ENCODE assay signal across 22 cellular contexts in the genomic region with DNA sequence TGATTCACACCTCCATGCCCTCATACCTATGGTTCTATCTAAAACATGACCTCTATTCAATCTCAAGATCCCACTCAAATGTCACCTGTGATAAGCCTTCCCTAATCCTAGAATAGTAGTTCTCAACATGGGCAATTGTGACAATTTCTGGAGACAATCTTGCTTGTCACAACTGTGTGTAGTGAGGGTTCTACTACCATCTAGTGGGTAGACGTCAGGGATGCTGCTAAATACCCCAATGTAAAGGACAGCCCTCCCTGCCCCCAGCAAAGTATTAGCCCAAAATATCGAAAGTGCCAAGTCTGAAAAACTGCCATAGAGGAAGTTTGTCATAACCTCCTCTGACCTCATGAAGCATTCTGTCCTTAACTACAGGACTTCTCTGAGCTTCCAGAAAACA. TPM values are rescaled to one million over a fixed set of nuclear protein-coding genes. Genes with fewer than 3 reads are reported as not detected.
DNase-seq lines count a peak whose midpoint lies in the region; ATAC-seq, FAIRE-seq and TF ChIP-seq lines count a peak whose summit lies in the region.
"Had no signal": no experiment of that assay in that cellular context is flagged by ENCODE, and none has a peak within 500 bp of the region (broad histone marks: within the 10 kb centered on the region; RNA-seq: fewer than 3 reads in every experiment).

No MANE protein-coding gene starts in this region.

- H3K56ac ChIP-seq in H1 (replicated peaks; ENCODE audit: insufficient read length, low read depth, low read length) = no peak overlapping the region

- H3K36me3 ChIP-seq in OCI-LY1 (ENCODE audit: insufficient read depth, low read length) = peaks cover 13% of the 10 kb centered on the region
- H3K36me3 ChIP-seq in H1 (ENCODE audit: control insufficient read depth in 2 of 4, insufficient read depth in 4 of 4, low read length in 3 of 4) = no peaks in the 10 kb centered on the region

- H3K4me3 Mint-ChIP-seq in activated CD4-positive, alpha-beta T cell treated with anti-CD3 and anti-CD28 coated beads for 36 hours = no peak overlapping the region
- H3K4me3 Mint-ChIP-seq in activated naive CD8-positive, alpha-beta T cell treated with anti-CD3 and anti-CD28 coated beads for 36 hours = no peak overlapping the region
- H3K4me3 Mint-ChIP-seq: B cell, CD14-positive monocyte had no signal

- H3K9me3 ChIP-seq in OCI-LY1 (ENCODE audit: low read length) = no peaks in the 10 kb centered on the region
- H3K9me3 ChIP-seq in H1 (ENCODE audit: insufficient read depth in 2 of 2, low read depth in 1 of 2, low read length in 1 of 2) = no peaks in the 10 kb centered on the region
- H3K9me3 ChIP-seq: SK-N-SH had no signal

- no peaks in the 10 kb centered on the region for H3K27me3 Mint-ChIP-seq in activated CD4-positive, alpha-beta T cell treated with anti-CD3 and anti-CD28 coated beads for 36 hours
- no peaks in the 10 kb centered on the region for H3K27me3 Mint-ChIP-seq in activated naive CD8-positive, alpha-beta T cell treated with anti-CD3 and anti-CD28 coated beads for 36 hours
- H3K27me3 Mint-ChIP-seq: B cell had no signal

- no peak overlapping the region for H3K27ac ChIP-seq in OCI-LY1 (ENCODE audit: low read depth, low read length, poor library complexity, severe bottlenecking)
- no peak overlapping the region for H3K27ac ChIP-seq in H1 (ENCODE audit: low read depth, low read length)
- H3K27ac ChIP-seq: GM23248 had no signal

- peak; percentile 7 for DNase-seq in GM12865 (ENCODE audit: low read depth)
- DNase-seq in HEK293T (ENCODE audit: extremely low spot score) = no peak
- no peak for DNase-seq in H1 (ENCODE audit: low read depth in 1 of 2, low spot score in 2 of 2)
- no peak for DNase-seq in activated CD8-positive, alpha-beta memory T cell treated with anti-CD3 and anti-CD28 coated beads, Interleukin-2, amount 50 U/mL, for 4 hours
- DNase-seq in activated CD4-positive, alpha-beta T cell treated with anti-CD3 and anti-CD28 coated beads for 36 hours = no peak
- no peak for DNase-seq in activated naive CD8-positive, alpha-beta T cell treated with anti-CD3 and anti-CD28 coated beads for 36 hours
- DNase-seq: EL, GF-D8, GM23248, NCI-H1694, NCI-H2081, NCI-H2171 treated with DMSO at 0.1 percent for 48 hours, NCI-H524 treated with DMSO at 0.1 percent for 48 hours, NCI-H82, OCI-M1, Right ventricle myocardium superior, SK-N-SH had no signal

- H2AK5ac ChIP-seq in H1 (ENCODE audit: low read depth, low read length) = no peak overlapping the region

- H3K9me3 Mint-ChIP-seq in activated CD4-positive, alpha-beta T cell treated with anti-CD3 and anti-CD28 coated beads for 36 hours (ENCODE audit: low read depth) = no peaks in the 10 kb centered on the region
- H3K9me3 Mint-ChIP-seq in activated naive CD8-positive, alpha-beta T cell treated with anti-CD3 and anti-CD28 coated beads for 36 hours = no peaks in the 10 kb centered on the region
- H3K9me3 Mint-ChIP-seq: CD14-positive monocyte had no signal

- H2BK120ac ChIP-seq in H1 (replicated peaks; ENCODE audit: low read depth, low read length) = no peak overlapping the region

- H2BK12ac ChIP-seq in H1 (ENCODE audit: low read depth, low read length) = no peak overlapping the region

- no peak overlapping the region for H3K27ac Mint-ChIP-seq in activated CD4-positive, alpha-beta T cell treated with anti-CD3 and anti-CD28 coated beads for 36 hours
- H3K27ac Mint-ChIP-seq in activated naive CD8-positive, alpha-beta T cell treated with anti-CD3 and anti-CD28 coated beads for 36 hours = no peak overlapping the region
- H3K27ac Mint-ChIP-seq: B cell had no signal

- H4K91ac ChIP-seq in H1 (replicated peaks; ENCODE audit: insufficient read length, low read length) = no peak overlapping the region

- H3K27me3 ChIP-seq in OCI-LY1 (ENCODE audit: insufficient read depth, low read length) (no peaks in the 10 kb centered on the region), H1 (replicated peaks in 1 of 4; ENCODE audit: control insufficient read depth in 3 of 4, extremely low read depth in 1 of 4, insufficient read depth in 3 of 4, low read length in 3 of 4) (no peaks in the 10 kb centered on the region)

- intact Hi-C loops in activated CD4-positive, alpha-beta T cell treated with anti-CD3 and anti-CD28 coated beads for 36 hours (cut with DNase I, micrococcal nuclease) = no loop called here

- no peaks in the 10 kb centered on the region for H3K9me2 ChIP-seq in OCI-LY1 (ENCODE audit: low read depth, low read length)
- H3K9me2 ChIP-seq: SK-N-SH had no signal

- H3K79me2 ChIP-seq in OCI-LY1 (ENCODE audit: insufficient read depth, low read length) (peaks cover 72% of the 10 kb centered on the region), H1 (ENCODE audit: control insufficient read depth in 1 of 2, insufficient read depth in 2 of 2, low read length in 2 of 2) (peaks cover 0 to 95% of the 10 kb centered on the region in 2 experiments; a peak in 2 of 4 replicates)

- peak; percentile 43 to 61 for TF ChIP-seq RAD21 in H1 (IDR thresholded peaks at IDR 0.05 in 1 of 2, conservative IDR thresholded peaks at IDR 0.05 in 1 of 2; ENCODE audit: low read depth in 2 of 2, low read length in 2 of 2)

- H2AFZ ChIP-seq in OCI-LY1 (ENCODE audit: low read length) = no peak overlapping the region
- H2AFZ ChIP-seq in H1 (ENCODE audit: low read length) = no peak overlapping the region
- H2AFZ ChIP-seq: GM23248 had no signal

- H4K8ac ChIP-seq in H1 (ENCODE audit: extremely low read depth, insufficient read depth, low read length) = no peak overlapping the region

- H3F3A ChIP-seq in OCI-LY1 (ENCODE audit: insufficient read depth, low read length) = no peaks in the 10 kb centered on the region

- peaks cover 19% of the 10 kb centered on the region for H3K36me3 Mint-ChIP-seq in activated CD4-positive, alpha-beta T cell treated with anti-CD3 and anti-CD28 coated beads for 36 hours (ENCODE audit: low read depth)
- peaks cover 16% of the 10 kb centered on the region for H3K36me3 Mint-ChIP-seq in activated naive CD8-positive, alpha-beta T cell treated with anti-CD3 and anti-CD28 coated beads for 36 hours

- no peak overlapping the region for H3K18ac ChIP-seq in H1 (ENCODE audit: extremely low read depth, low read length)

- peaks cover 2% of the 10 kb centered on the region; the same call in 1 of the 2 replicates for H3K79me1 ChIP-seq in H1 (ENCODE audit: low read depth, low read length)

- H3K4me3 ChIP-seq in GM12865 (ENCODE audit: low read depth, low read length) (no peak overlapping the region), OCI-LY1 (ENCODE audit: low read depth, low read length, poor library complexity, severe bottlenecking) (no peak overlapping the region), H1 (ENCODE audit: extremely low read depth in 1 of 4, insufficient read depth in 2 of 4, low read depth in 3 of 4, low read length in 4 of 4) (no peak overlapping the region)
- H3K4me3 ChIP-seq: GM23248 had no signal

- H3K4me1 Mint-ChIP-seq in activated CD4-positive, alpha-beta T cell treated with anti-CD3 and anti-CD28 coated beads for 36 hours = peaks cover 16% of the 10 kb centered on the region
- H3K4me1 Mint-ChIP-seq in activated naive CD8-positive, alpha-beta T cell treated with anti-CD3 and anti-CD28 coated beads for 36 hours = peaks cover 13% of the 10 kb centered on the region

- H2BK5ac ChIP-seq in H1 (ENCODE audit: low read depth, low read length) = no peak overlapping the region

- H3K4ac ChIP-seq in H1 (replicated peaks; ENCODE audit: insufficient read length, low read depth, low read length) = no peak overlapping the region

- CTCF ChIA-PET in HEK293T (lab: Yijun Ruan, JAX) (no interaction called here), H1 (lab: Charles Lee; ENCODE audit: partially characterized antibody) (interaction anchor here (1.2 to 1.9 kb wide), 5 partner anchors 10 to 105 kb away, joined by 3 to 5 read pairs (median 3); no protein-coding TSS in a partner anchor)
- CTCF ChIA-PET in activated CD4-positive, alpha-beta T cell treated with anti-CD3 and anti-CD28 coated beads for 36 hours (lab: Charles Lee) = no interaction called here

- H4K5ac ChIP-seq in H1 (ENCODE audit: insufficient read length, low read depth, low read length) = no peak overlapping the region

- H3K23me2 ChIP-seq in H1 (ENCODE audit: low read depth, low read length) = no peaks in the 10 kb centered on the region

- H3K9ac ChIP-seq in OCI-LY1 (ENCODE audit: low read length) = no peak overlapping the region
- H3K9ac ChIP-seq in H1 (replicated peaks in 1 of 4; ENCODE audit: extremely low read depth in 1 of 4, low read depth in 3 of 4, low read length in 3 of 4) = no peak overlapping the region
- H3K9ac ChIP-seq: GM23248, SK-N-SH had no signal

- POLR2A ChIA-PET in HEK293T (lab: Yijun Ruan, JAX) (no interaction called here), H1 (lab: Charles Lee; ENCODE audit: partially characterized antibody) (no interaction called here)
- POLR2A ChIA-PET in activated CD4-positive, alpha-beta T cell treated with anti-CD3 and anti-CD28 coated beads for 36 hours (lab: Charles Lee) = no interaction called here

- no peak for TF ChIP-seq EP300 in H1 (IDR thresholded peaks at IDR 0.05; ENCODE audit: borderline replicate concordance in 1 of 2, low read depth in 2 of 2, low read length in 2 of 2)

- H3K4me1 ChIP-seq in OCI-LY1 (ENCODE audit: insufficient read depth, low read length, severe bottlenecking) (no peaks in the 10 kb centered on the region), H1 (replicated peaks in 1 of 4; ENCODE audit: control insufficient read depth in 3 of 4, insufficient read depth in 4 of 4, low read length in 3 of 4) (peaks cover 0 to 6% (median 0%) of the 10 kb centered on the region in 4 experiments; a peak in 2 of 7 replicates)

- TF ChIP-seq CTCF in GM12865 (IDR thresholded peaks at IDR 0.05; ENCODE audit: insufficient read depth, low read depth, low read length, missing control alignments) (no peak), OCI-LY1 (IDR thresholded peaks at IDR 0.05; ENCODE audit: low read length) (0 out of 2 replicates have a peak, but pooled peaks have one; percentile 12), H1 (IDR thresholded peaks at IDR 0.05; ENCODE audit: control extremely low read depth in 1 of 3, insufficient read depth in 1 of 3, low read depth in 1 of 3, low read length in 3 of 3) (no peak)

- no peak for ATAC-seq in activated CD4-positive, alpha-beta T cell treated with anti-CD3 and anti-CD28 coated beads for 36 hours
- ATAC-seq: HCT116 had no signal

- H3K14ac ChIP-seq in H1 (ENCODE audit: insufficient read length) = no peak overlapping the region

- H2BK20ac ChIP-seq in H1 (ENCODE audit: low read length) = no peak overlapping the region

- H3K4me2 ChIP-seq in OCI-LY1 (ENCODE audit: low read length) (no peak overlapping the region), H1 (ENCODE audit: insufficient read depth in 1 of 2, low read depth in 2 of 2, low read length in 2 of 2) (no peak overlapping the region)

- H3K23ac ChIP-seq in H1 (ENCODE audit: insufficient read length) = no peak overlapping the region

- no peaks in the 10 kb centered on the region for H4K20me1 ChIP-seq in OCI-LY1 (ENCODE audit: insufficient read depth, low read length)
- H4K20me1 ChIP-seq in H1 (replicated peaks in 1 of 2; ENCODE audit: control insufficient read depth in 1 of 2, insufficient read depth in 2 of 2, low read length in 2 of 2) = peaks cover 11 to 13% of the 10 kb centered on the region in 2 experiments

- peak; percentile 39 for FAIRE-seq in H1 (lab: Jason Lieb, UNC)
- FAIRE-seq: A204.1 had no signal

- H2BK15ac ChIP-seq in H1 (ENCODE audit: low read length) = no peak overlapping the region

- TF ChIP-seq POLR2A in H1 (IDR thresholded peaks at IDR 0.05; ENCODE audit: control extremely low read depth in 1 of 2, low read depth in 2 of 2, low read length in 2 of 2) = no peak

- 84% methylated on average over 2 of the region's 2 CpGs; no CpG with 5 or more reads in 1 of the 2 experiments for WGBS in H1 (ENCODE audit: extremely low coverage in 1 of 2, insufficient coverage in 1 of 2, insufficient read length in 1 of 2, insufficient replicate concordance in 2 of 2, low coverage in 1 of 2, low lambda C conversion rate in 2 of 2, missing lambda C conversion rate in 1 of 2), 2 experiments

RNA-seq across cellular contexts. Expression of gene TBCA, which starts 32.0 kb away (rescaled TPM):
- total RNA-seq in H1 (2021; fragmentation: NEBNext Ultra II Directional; extraction: Animal tissue kit (Norgen Biotek cat#: 25700)) = 315 and 320 TPM in 2 replicates
- polyA plus RNA-seq in H1 (2011; rRNA removed) = 40.4 and 55.7 TPM in 2 replicates
- 203 TPM for polyA plus RNA-seq in H1 (2011; cell fraction: cytosol; rRNA removed)
- polyA plus RNA-seq in H1 (2011; cell fraction: nucleus; rRNA removed) = 20.1 TPM
- 172 to 409 TPM (median 203 TPM) in 4 replicates for polyA plus RNA-seq in H1 (2012, experiment 1 of 2)
- 175 TPM for polyA plus RNA-seq in H1 (2012, experiment 2 of 2)
- polyA plus RNA-seq in H1 (2013, experiment 1 of 2) = 799 TPM
- 801 TPM for polyA plus RNA-seq in H1 (2013, experiment 2 of 2)
- polyA minus RNA-seq in H1 (2011; rRNA and poly(A)+ RNA removed) = 3.9 and 5.0 TPM in 2 replicates
- 46.1 TPM for polyA minus RNA-seq in H1 (2011; cell fraction: cytosol; rRNA and poly(A)+ RNA removed)
- polyA minus RNA-seq in H1 (2011; cell fraction: nucleus; rRNA and poly(A)+ RNA removed) = 9.2 TPM
- 100 to 1,000 TPM; 195 to 210 TPM for total RNA-seq in activated CD4-positive, alpha-beta T cell treated with anti-CD3 and anti-CD28 coated beads for 36 hours
- 100 to 1,000 TPM; 220 to 233 TPM for total RNA-seq in activated naive CD8-positive, alpha-beta T cell treated with anti-CD3 and anti-CD28 coated beads for 36 hours
